8 cellular contexts compared by ENCODE assay signal in the genomic region with DNA sequence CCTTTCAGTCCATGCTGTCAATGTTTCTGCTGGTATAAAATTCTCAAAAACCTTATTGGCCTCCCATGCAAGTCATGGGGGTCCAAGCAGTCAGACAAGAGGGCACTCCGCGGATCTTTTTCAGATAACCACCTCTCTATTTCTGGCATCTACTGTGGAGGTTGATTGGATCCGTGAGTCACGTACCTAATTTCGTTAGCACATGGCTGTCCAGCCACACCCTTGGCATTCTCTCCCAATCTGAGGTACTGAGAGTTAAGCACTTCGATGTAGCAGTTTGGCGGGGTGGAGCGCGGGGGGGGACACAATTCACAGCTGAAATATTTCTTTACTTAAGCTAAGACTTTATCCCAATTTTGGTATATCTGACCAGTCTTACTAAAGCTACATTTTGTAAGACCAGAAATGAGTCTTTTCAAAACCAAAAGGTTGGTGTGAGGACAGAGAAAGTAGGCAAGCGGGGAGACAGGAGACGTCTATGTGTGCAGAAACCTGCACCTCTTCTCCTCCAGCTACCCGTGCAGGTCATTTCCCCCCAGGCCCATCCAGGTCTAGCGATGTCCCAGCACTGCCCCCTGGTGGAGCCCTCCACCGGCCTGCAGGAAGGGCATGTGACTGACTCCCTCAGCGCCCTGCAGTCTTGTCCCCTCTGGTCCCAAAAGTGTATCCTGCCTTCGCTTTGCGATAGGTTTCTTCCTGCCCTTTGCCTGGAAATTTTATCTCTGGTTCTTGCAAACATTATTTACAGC.
DNase-seq lines count a peak whose midpoint lies in the region; ATAC-seq, FAIRE-seq and TF ChIP-seq lines count a peak whose summit lies in the region.

No MANE protein-coding gene starts in this region.

- no peak overlapping the region for H3K4me2 ChIP-seq in A549

- H3K4me3 ChIP-seq in A549: no peak overlapping the region
- H3K4me3 ChIP-seq in left lung: no peak overlapping the region

- H3K27ac ChIP-seq in A549: no peak overlapping the region
- no peak overlapping the region for H3K27ac ChIP-seq in left lung

- CTCF ChIA-PET in A549 (lab: Yijun Ruan, JAX): interaction anchor here (0.6 to 1.6 kb wide), 5 partner anchors 8 to 743 kb away, joined by 3 to 6 read pairs (median 3); no protein-coding TSS in a partner anchor

- no peaks in the 10 kb centered on the region for H3K27me3 ChIP-seq in left lung

- TF ChIP-seq EP300 in A549 (IDR thresholded peaks at IDR 0.05): no peak

- H3K27me3 Mint-ChIP-seq in activated naive CD8-positive, alpha-beta T cell treated with anti-CD3 and anti-CD28 coated beads, Interleukin-2, amount 10 ng/mL, durations not matched to agents 7 days and 5 days: no peaks in the 10 kb centered on the region

- H3K9me3 Mint-ChIP-seq in activated naive CD8-positive, alpha-beta T cell treated with anti-CD3 and anti-CD28 coated beads, Interleukin-2, amount 10 ng/mL, durations not matched to agents 7 days and 5 days: no peaks in the 10 kb centered on the region

- no peak for FAIRE-seq in A549 (lab: Jason Lieb, UNC)

- WGBS in A549 (ENCODE audit: missing lambda C conversion rate): 84% methylated on average over 17 of the region's 17 CpGs

- H3K4me1 ChIP-seq in A549: no peaks in the 10 kb centered on the region
- no peaks in the 10 kb centered on the region for H3K4me1 ChIP-seq in left lung

- peaks cover 2% of the 10 kb centered on the region for H3K4me1 Mint-ChIP-seq in activated naive CD8-positive, alpha-beta T cell treated with anti-CD3 and anti-CD28 coated beads, Interleukin-2, amount 10 ng/mL, durations not matched to agents 7 days and 5 days

- intact Hi-C loops in left lung (cut with DNase I): no loop called here

- peaks cover 5% of the 10 kb centered on the region for H3K36me3 Mint-ChIP-seq in activated naive CD8-positive, alpha-beta T cell treated with anti-CD3 and anti-CD28 coated beads, Interleukin-2, amount 10 ng/mL, durations not matched to agents 7 days and 5 days

- H3K36me3 ChIP-seq in left lung: no peaks in the 10 kb centered on the region

- H3K9me3 ChIP-seq in A549 (no peaks in the 10 kb centered on the region), left lung (no peaks in the 10 kb centered on the region)

- POLR2A ChIA-PET in A549 (lab: Yijun Ruan, JAX): no interaction called here
- POLR2A ChIA-PET in activated naive CD8-positive, alpha-beta T cell treated with anti-CD3 and anti-CD28 coated beads, Interleukin-2, amount 10 ng/mL, durations not matched to agents 7 days and 5 days (lab: Charles Lee): no interaction called here

- no peak overlapping the region for H3K27ac Mint-ChIP-seq in activated naive CD8-positive, alpha-beta T cell treated with anti-CD3 and anti-CD28 coated beads, Interleukin-2, amount 10 ng/mL, durations not matched to agents 7 days and 5 days

- no peak overlapping the region for H3K4me3 Mint-ChIP-seq in activated naive CD8-positive, alpha-beta T cell treated with anti-CD3 and anti-CD28 coated beads, Interleukin-2, amount 10 ng/mL, durations not matched to agents 7 days and 5 days

- peak; percentile 47 to 85; a peak in 4 of 6 replicates for ATAC-seq in A549
- ATAC-seq in GM21786 (IDR thresholded peaks at IDR 0.05; ENCODE audit: unreplicated experiment): peak; percentile 56
- ATAC-seq in activated naive CD8-positive, alpha-beta T cell treated with anti-CD3 and anti-CD28 coated beads, Interleukin-2, amount 10 ng/mL, durations not matched to agents 7 days and 5 days (ENCODE audit: low read depth): peak; percentile 47
- ATAC-seq in left lung: peak; percentile 78
- ATAC-seq in GM21737 (IDR thresholded peaks at IDR 0.05; ENCODE audit: unreplicated experiment): no peak

- TF ChIP-seq CTCF in A549 (IDR thresholded peaks at IDR 0.05): peak; percentile 15; the same call in 1 of the 3 replicates
- TF ChIP-seq CTCF in left lung (IDR thresholded peaks at IDR 0.05): peak; percentile 42 to 47

- peak in 1 of 2 experiments; percentile 37 for DNase-seq in A549 (ENCODE audit: low read depth in 1 of 2, low spot score in 1 of 2)
- peak; percentile 66 for DNase-seq in RPMI7951 (ENCODE audit: low read depth)
- peak; percentile 61 for DNase-seq in activated naive CD8-positive, alpha-beta T cell treated with anti-CD3 and anti-CD28 coated beads, Interleukin-2, amount 10 ng/mL, durations not matched to agents 7 days and 5 days
- peak; percentile 36 to 72 for DNase-seq in left lung
- peak; percentile 7 to 24 for DNase-seq in stimulated activated CD8-positive, alpha-beta memory T cell treated with anti-CD3 and anti-CD28 coated beads, Interleukin-7, amount 100 ng/mL, for 4 hours (ENCODE audit: low read depth in 2 of 2)
- no peak for DNase-seq in NCI-H510A treated with DMSO at 0.1 percent for 48 hours (lab: John Stamatoyannopoulos, UW)

- TF ChIP-seq RAD21 in A549 (conservative IDR thresholded peaks at IDR 0.05 in 1 of 2, IDR thresholded peaks at IDR 0.05 in 1 of 2): peak; percentile 22 to 37; a peak in 1 of 5 replicates

- no peak for TF ChIP-seq POLR2A in A549 (IDR thresholded peaks at IDR 0.05; ENCODE audit: low read length)

TF ChIP-seq in A549, 52 proteins besides CTCF, POLR2A, EP300 and RAD21:
- no peak for TF ChIP-seq ZC3H11A (IDR thresholded peaks at IDR 0.05)
- TF ChIP-seq SMC3 (IDR thresholded peaks at IDR 0.05): peak; percentile 15; the same call in 1 of the 3 replicates
- TF ChIP-seq KDM1A (IDR thresholded peaks at IDR 0.05; ENCODE audit: low read depth): no peak
